ENCODE assay signal across 9 cellular contexts in the genomic region with DNA sequence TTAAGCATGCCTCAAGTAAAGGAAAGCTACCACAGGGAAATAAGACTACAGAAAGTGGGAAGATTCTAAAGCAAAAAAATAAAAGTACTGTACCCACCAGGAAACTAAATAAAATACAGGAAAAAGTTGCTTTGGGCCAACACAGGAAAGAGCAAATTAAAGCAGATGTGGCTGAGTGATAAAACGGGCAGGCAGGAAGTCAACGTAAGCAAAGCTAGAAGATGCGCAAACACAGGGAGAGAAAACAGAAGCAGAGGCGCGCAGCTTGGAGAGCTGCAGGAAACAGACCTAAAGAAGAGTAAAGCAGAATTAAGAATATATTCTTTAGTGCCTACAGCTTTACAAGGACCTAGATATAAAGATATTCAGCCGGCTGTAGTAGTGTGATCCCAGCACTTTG. TPM values are rescaled to one million over a fixed set of nuclear protein-coding genes. Genes with fewer than 3 reads are reported as not detected.
A peak's percentile ranks its signal among the peaks of the same experiment; 100 is the strongest.
DNase-seq lines count a peak whose midpoint lies in the region; TF ChIP-seq lines count a peak whose summit lies in the region.
"Had no signal": no experiment of that assay in that cellular context is flagged by ENCODE, and none has a peak within 500 bp of the region (broad histone marks: within the 10 kb centered on the region; RNA-seq: fewer than 3 reads in every experiment).

No MANE protein-coding gene starts in this region.

- no peaks in the 10 kb centered on the region for H3K9me3 Mint-ChIP-seq in activated CD4-positive, alpha-beta T cell treated with anti-CD3 and anti-CD28 coated beads, Interleukin-2, amount 10 ng/mL, durations not matched to agents 24 days and 14 days
- no peaks in the 10 kb centered on the region for H3K9me3 Mint-ChIP-seq in endothelial cell (ENCODE audit: unreplicated experiment)

- no peak overlapping the region for H2AFZ ChIP-seq in hepatocyte

- WGBS in spleen, 5 donors = 6 to 17% (median 11%) methylated on average over 6 of the region's 6 CpGs
- WGBS in hepatocyte (ENCODE audit: low lambda C conversion rate, missing lambda C conversion rate) = 73% methylated on average over 6 of the region's 6 CpGs
- WGBS in ovary, 3 donors = 67 to 70% (median 69%) methylated on average over 6 of the region's 6 CpGs

- DNase-seq in activated CD4-positive, alpha-beta T cell treated with anti-CD3 and anti-CD28 coated beads, Interleukin-2, amount 10 ng/mL, durations not matched to agents 24 days and 14 days = peak; percentile 91
- peak; percentile 55 for DNase-seq in endothelial cell (ENCODE audit: low spot score)
- peak; percentile 75 for DNase-seq in spleen
- DNase-seq in H4 (ENCODE audit: low spot score) = no peak
- no peak for DNase-seq in hepatocyte (ENCODE audit: low spot score)
- DNase-seq in glomerular visceral epithelial cell (ENCODE audit: extremely low spot score) = no peak
- DNase-seq in ovary = no peak
- DNase-seq: NCI-H1417 had no signal

- TF ChIP-seq POLR2A in spleen (IDR thresholded peaks at IDR 0.05) (no peak), ovary (IDR thresholded peaks at IDR 0.05) (no peak)

- H3K36me3 ChIP-seq in KOPT-K1 (ENCODE audit: insufficient read depth, low read length) (peaks cover 93% of the 10 kb centered on the region), spleen (peaks cover 11 to 100% (median 90%) of the 10 kb centered on the region in 6 donors), hepatocyte (replicated peaks; ENCODE audit: insufficient read depth, low read depth) (no peaks in the 10 kb centered on the region), ovary (no peaks in the 10 kb centered on the region)

- H3K4me3 Mint-ChIP-seq in activated CD4-positive, alpha-beta T cell treated with anti-CD3 and anti-CD28 coated beads, Interleukin-2, amount 10 ng/mL, durations not matched to agents 24 days and 14 days = peak overlapping the region; percentile 70
- H3K4me3 Mint-ChIP-seq in endothelial cell (ENCODE audit: unreplicated experiment) = peak overlapping the region; percentile 2

- H3K27ac Mint-ChIP-seq in activated CD4-positive, alpha-beta T cell treated with anti-CD3 and anti-CD28 coated beads, Interleukin-2, amount 10 ng/mL, durations not matched to agents 24 days and 14 days = peak overlapping the region; percentile 79
- H3K27ac Mint-ChIP-seq in endothelial cell (ENCODE audit: unreplicated experiment) = peak overlapping the region; percentile 98

- TF ChIP-seq CTCF in endothelial cell (IDR thresholded peaks at IDR 0.05; ENCODE audit: unreplicated experiment) (no peak), spleen (IDR thresholded peaks at IDR 0.05 in 8 of 11, conservative IDR thresholded peaks at IDR 0.05 in 3 of 11) (no peak), hepatocyte (IDR thresholded peaks at IDR 0.05; ENCODE audit: poor library complexity) (no peak), ovary (IDR thresholded peaks at IDR 0.05) (no peak)

- no peak overlapping the region for H3K4me2 ChIP-seq in hepatocyte

- intact Hi-C loops in activated CD4-positive, alpha-beta T cell treated with anti-CD3 and anti-CD28 coated beads, Interleukin-2, amount 10 ng/mL, durations not matched to agents 24 days and 14 days (cut with micrococcal nuclease) = loop anchor here (2.0 to 5.0 kb wide), 2 partner anchors 42 to 70 kb away; no protein-coding TSS in a partner anchor
- intact Hi-C loops in spleen (cut with DNase I; ENCODE audit: low total_unique reads) (no loop called here), ovary (cut with DNase I) (no loop called here)

- H3K4me1 ChIP-seq in spleen (peaks cover 17 to 49% (median 31%) of the 10 kb centered on the region in 6 donors), hepatocyte (ENCODE audit: insufficient read depth) (no peaks in the 10 kb centered on the region), ovary (ENCODE audit: insufficient read depth) (no peaks in the 10 kb centered on the region)

- H3K79me2 ChIP-seq in hepatocyte = no peaks in the 10 kb centered on the region

- H3K27me3 Mint-ChIP-seq in activated CD4-positive, alpha-beta T cell treated with anti-CD3 and anti-CD28 coated beads, Interleukin-2, amount 10 ng/mL, durations not matched to agents 24 days and 14 days = no peaks in the 10 kb centered on the region
- peaks cover under 1% of the 10 kb centered on the region for H3K27me3 Mint-ChIP-seq in endothelial cell (ENCODE audit: unreplicated experiment)

- H3K27ac ChIP-seq in KOPT-K1 (ENCODE audit: low read depth, low read length, poor library complexity, severe bottlenecking) (peak overlapping the region; percentile 77), spleen (peak overlapping the region; percentile 66 to 86 (median 80)), hepatocyte (no peak overlapping the region), ovary (no peak overlapping the region)

- H3K4me1 Mint-ChIP-seq in activated CD4-positive, alpha-beta T cell treated with anti-CD3 and anti-CD28 coated beads, Interleukin-2, amount 10 ng/mL, durations not matched to agents 24 days and 14 days = peaks cover 54% of the 10 kb centered on the region
- peaks cover 42% of the 10 kb centered on the region for H3K4me1 Mint-ChIP-seq in endothelial cell (ENCODE audit: unreplicated experiment)

- H3K27me3 ChIP-seq in spleen (replicated peaks in 1 of 7) = no peaks in the 10 kb centered on the region
- H3K27me3 ChIP-seq in hepatocyte = no peaks in the 10 kb centered on the region
- no peaks in the 10 kb centered on the region for H3K27me3 ChIP-seq in ovary

- no peak for TF ChIP-seq EP300 in ovary (IDR thresholded peaks at IDR 0.05)

- H3K36me3 Mint-ChIP-seq in activated CD4-positive, alpha-beta T cell treated with anti-CD3 and anti-CD28 coated beads, Interleukin-2, amount 10 ng/mL, durations not matched to agents 24 days and 14 days (ENCODE audit: low read depth) = peaks cover 81% of the 10 kb centered on the region
- peaks cover 46% of the 10 kb centered on the region for H3K36me3 Mint-ChIP-seq in endothelial cell (ENCODE audit: low read depth, unreplicated experiment)

- no peaks in the 10 kb centered on the region for H3K9me3 ChIP-seq in KOPT-K1 (ENCODE audit: insufficient read depth, low read length, poor library complexity, severe bottlenecking)
- H3K9me3 ChIP-seq in spleen = no peaks in the 10 kb centered on the region
- no peaks in the 10 kb centered on the region for H3K9me3 ChIP-seq in hepatocyte (ENCODE audit: low read depth)
- H3K9me3 ChIP-seq in ovary = no peaks in the 10 kb centered on the region

- H3K4me3 ChIP-seq in spleen (peak overlapping the region in 1 of 8 donors; percentile 1), hepatocyte (no peak overlapping the region), ovary (no peak overlapping the region)

- H3K9me2 ChIP-seq in hepatocyte (replicated peaks; ENCODE audit: insufficient read depth) = no peaks in the 10 kb centered on the region

- H4K20me1 ChIP-seq in hepatocyte (ENCODE audit: insufficient read depth, poor library complexity, severe bottlenecking) = no peaks in the 10 kb centered on the region

RNA-seq across cellular contexts. Expression of a gene that starts 21.7 kb away (rescaled TPM):
- 128 TPM in 2 replicates for total RNA-seq in activated CD4-positive, alpha-beta T cell treated with anti-CD3 and anti-CD28 coated beads, Interleukin-2, amount 10 ng/mL, durations not matched to agents 24 days and 14 days
- total RNA-seq in endothelial cell (ENCODE audit: unreplicated experiment) (56.7 TPM), spleen (10 to 100 TPM; 38.0 to 95.0 (median 60.1) TPM), hepatocyte (17.7 and 20.9 TPM in 2 replicates), ovary (100 to 1,000 TPM in 2 of 7 donors, 10 to 100 TPM in 5; 56.0 to 127 (median 69.2) TPM)
- polyA plus RNA-seq in spleen (10 to 100 TPM; 13.4 to 26.1 (median 25.0) TPM), hepatocyte (26.2 and 31.6 TPM in 2 replicates), ovary (10 to 100 TPM; 38.7 to 59.1 TPM)
- 14.3 and 20.4 TPM in 2 replicates for total RNA-seq in H4 (2014; rRNA removed; shearing (Covaris generic))

RNA-seq across cellular contexts. Expression of a gene that starts 36.9 kb away (rescaled TPM):
- 126 and 131 TPM in 2 replicates for total RNA-seq in activated CD4-positive, alpha-beta T cell treated with anti-CD3 and anti-CD28 coated beads, Interleukin-2, amount 10 ng/mL, durations not matched to agents 24 days and 14 days
- 73.3 TPM for total RNA-seq in endothelial cell (ENCODE audit: unreplicated experiment)
- total RNA-seq in spleen = 100 to 1,000 TPM; 119 to 169 (median 138) TPM
- polyA plus RNA-seq in spleen = 100 to 1,000 TPM in 1 of 3 donors, 10 to 100 TPM in 2; 66.9 to 102 (median 79.4) TPM
- total RNA-seq in H4 (2014; rRNA removed; shearing (Covaris generic)) = 8.0 and 9.7 TPM in 2 replicates
- 37.5 and 44.4 TPM in 2 replicates for total RNA-seq in hepatocyte
- 38.5 and 47.6 TPM in 2 replicates for polyA plus RNA-seq in hepatocyte
- total RNA-seq in ovary = 10 to 100 TPM; 17.4 to 27.0 (median 24.4) TPM
- 10 to 100 TPM; 15.1 to 35.3 TPM for polyA plus RNA-seq in ovary

Comparison
In these comparisons a context has a peak if more than half of its experiments do, and no peak if none do; other contexts are left out.
1. H3K27ac ChIP-seq: peak in KOPT-K1 (single experiment) and spleen (8 of 8); none in hepatocyte (single experiment) and ovary (0 of 2).
2. DNase-seq: peak in activated CD4-positive, alpha-beta T cell treated with anti-CD3 and anti-CD28 coated beads, Interleukin-2, amount 10 ng/mL, durations not matched to agents 24 days and 14 days (single experiment), endothelial cell (single experiment) and spleen (single experiment); none in H4 (single experiment), hepatocyte (single experiment), glomerular visceral epithelial cell (single experiment) and ovary (0 of 5).